Comparison of ENCODE assay signal across 2 cellular contexts in the genomic region with DNA sequence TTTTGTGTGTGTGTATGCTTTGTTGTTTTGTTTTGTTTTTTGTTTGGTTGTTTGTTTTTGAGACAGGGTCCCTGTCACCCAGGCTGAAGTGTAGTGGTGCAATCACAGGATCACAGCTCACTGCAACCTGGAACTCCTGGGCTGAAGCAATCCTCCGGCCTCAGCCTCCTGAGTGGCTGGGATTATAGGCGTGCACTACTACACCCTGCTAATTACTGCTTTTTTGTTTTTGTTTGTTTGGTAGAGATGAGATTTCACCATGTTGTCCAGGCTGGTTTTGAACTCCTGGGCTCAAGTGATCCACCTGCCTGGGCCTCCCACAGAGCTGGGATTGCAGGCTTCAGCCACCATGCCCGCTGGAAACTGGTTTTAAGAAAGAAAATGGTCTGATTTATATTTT.
TF ChIP-seq lines count a peak whose summit lies in the region.

No MANE protein-coding gene starts in this region.

TF ChIP-seq in A549, 52 proteins besides CTCF, POLR2A, EP300 and RAD21:
- no peak for TF ChIP-seq EHMT2 (IDR thresholded peaks at IDR 0.05; ENCODE audit: low read depth)
- no peak for TF ChIP-seq MAFK (IDR thresholded peaks at IDR 0.05; ENCODE audit: partially characterized antibody)
- no peak for TF ChIP-seq CBX8 (IDR thresholded peaks at IDR 0.05)
- TF ChIP-seq FOSL2 (IDR thresholded peaks at IDR 0.05): no peak
- TF ChIP-seq FOSL2 (CRISPR knock-in tag; IDR thresholded peaks at IDR 0.05): no peak
- no peak for TF ChIP-seq MYC (IDR thresholded peaks at IDR 0.05; ENCODE audit: borderline replicate concordance, low read length)
- TF ChIP-seq RFX5 (IDR thresholded peaks at IDR 0.05): no peak
- no peak for TF ChIP-seq HDAC2 (IDR thresholded peaks at IDR 0.05)
- TF ChIP-seq KDM5A (IDR thresholded peaks at IDR 0.05): no peak
- no peak for TF ChIP-seq FOXS1 (CRISPR knock-in tag; IDR thresholded peaks at IDR 0.05)
- no peak for TF ChIP-seq SMC3 (IDR thresholded peaks at IDR 0.05)
- TF ChIP-seq, protein P1, sequence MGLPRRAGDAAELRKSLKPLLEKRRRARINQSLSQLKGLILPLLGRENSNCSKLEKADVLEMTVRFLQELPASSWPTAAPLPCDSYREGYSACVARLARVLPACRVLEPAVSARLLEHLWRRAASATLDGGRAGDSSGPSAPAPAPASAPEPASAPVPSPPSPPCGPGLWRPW (IDR thresholded peaks at IDR 0.05): no peak
- no peak for TF ChIP-seq NFE2L2 (conservative IDR thresholded peaks at IDR 0.05; ENCODE audit: low read length)
- no peak for TF ChIP-seq JUNB (IDR thresholded peaks at IDR 0.05)
- TF ChIP-seq HOXB5 (CRISPR knock-in tag; IDR thresholded peaks at IDR 0.05): no peak
- TF ChIP-seq, protein P2, sequence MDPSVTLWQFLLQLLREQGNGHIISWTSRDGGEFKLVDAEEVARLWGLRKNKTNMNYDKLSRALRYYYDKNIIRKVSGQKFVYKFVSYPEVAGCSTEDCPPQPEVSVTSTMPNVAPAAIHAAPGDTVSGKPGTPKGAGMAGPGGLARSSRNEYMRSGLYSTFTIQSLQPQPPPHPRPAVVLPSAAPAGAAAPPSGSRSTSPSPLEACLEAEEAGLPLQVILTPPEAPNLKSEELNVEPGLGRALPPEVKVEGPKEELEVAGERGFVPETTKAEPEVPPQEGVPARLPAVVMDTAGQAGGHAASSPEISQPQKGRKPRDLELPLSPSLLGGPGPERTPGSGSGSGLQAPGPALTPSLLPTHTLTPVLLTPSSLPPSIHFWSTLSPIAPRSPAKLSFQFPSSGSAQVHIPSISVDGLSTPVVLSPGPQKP (IDR thresholded peaks at IDR 0.05; ENCODE audit: low read depth, low read length): no peak
- no peak for TF ChIP-seq RARB (CRISPR knock-in tag; IDR thresholded peaks at IDR 0.05)
- TF ChIP-seq, protein P3, sequence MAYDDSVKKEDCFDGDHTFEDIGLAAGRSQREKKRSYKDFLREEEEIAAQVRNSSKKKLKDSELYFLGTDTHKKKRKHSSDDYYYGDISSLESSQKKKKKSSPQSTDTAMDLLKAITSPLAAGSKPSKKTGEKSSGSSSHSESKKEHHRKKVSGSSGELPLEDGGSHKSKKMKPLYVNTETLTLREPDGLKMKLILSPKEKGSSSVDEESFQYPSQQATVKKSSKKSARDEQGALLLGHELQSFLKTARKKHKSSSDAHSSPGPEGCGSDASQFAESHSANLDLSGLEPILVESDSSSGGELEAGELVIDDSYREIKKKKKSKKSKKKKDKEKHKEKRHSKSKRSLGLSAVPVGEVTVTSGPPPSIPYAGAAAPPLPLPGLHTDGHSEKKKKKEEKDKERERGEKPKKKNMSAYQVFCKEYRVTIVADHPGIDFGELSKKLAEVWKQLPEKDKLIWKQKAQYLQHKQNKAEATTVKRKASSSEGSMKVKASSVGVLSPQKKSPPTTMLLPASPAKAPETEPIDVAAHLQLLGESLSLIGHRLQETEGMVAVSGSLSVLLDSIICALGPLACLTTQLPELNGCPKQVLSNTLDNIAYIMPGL (CRISPR knock-in tag; IDR thresholded peaks at IDR 0.05; ENCODE audit: borderline replicate concordance): no peak
- TF ChIP-seq, protein P4, sequence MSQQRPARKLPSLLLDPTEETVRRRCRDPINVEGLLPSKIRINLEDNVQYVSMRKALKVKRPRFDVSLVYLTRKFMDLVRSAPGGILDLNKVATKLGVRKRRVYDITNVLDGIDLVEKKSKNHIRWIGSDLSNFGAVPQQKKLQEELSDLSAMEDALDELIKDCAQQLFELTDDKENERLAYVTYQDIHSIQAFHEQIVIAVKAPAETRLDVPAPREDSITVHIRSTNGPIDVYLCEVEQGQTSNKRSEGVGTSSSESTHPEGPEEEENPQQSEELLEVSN (IDR thresholded peaks at IDR 0.05; ENCODE audit: borderline replicate concordance, low read depth): no peak
- no peak for TF ChIP-seq MAZ (IDR thresholded peaks at IDR 0.05; ENCODE audit: borderline replicate concordance, low read depth, low read length)
- TF ChIP-seq ZFP36 (IDR thresholded peaks at IDR 0.05; ENCODE audit: borderline replicate concordance, partially characterized antibody): no peak

TF ChIP-seq in H1, 55 proteins besides CTCF, POLR2A, EP300 and RAD21:
- TF ChIP-seq CBX5 (IDR thresholded peaks at IDR 0.05; ENCODE audit: low read depth, low read length) (no peak), KDM5A (IDR thresholded peaks at IDR 0.05; ENCODE audit: low read length) (no peak), KDM1A (IDR thresholded peaks at IDR 0.05; ENCODE audit: borderline replicate concordance, low read length) (no peak), SP4 (IDR thresholded peaks at IDR 0.05; ENCODE audit: low read length) (no peak), NANOG (IDR thresholded peaks at IDR 0.05; ENCODE audit: insufficient read depth, low read depth, low read length, poor library complexity, severe bottlenecking) (no peak), TEAD4 (IDR thresholded peaks at IDR 0.05; ENCODE audit: low read depth, low read length) (no peak), FOSL1 (IDR thresholded peaks at IDR 0.05; ENCODE audit: insufficient read depth, low read depth, low read length) (no peak), SIX5 (IDR thresholded peaks at IDR 0.05; ENCODE audit: low read depth, low read length) (no peak), BRCA1 (IDR thresholded peaks at IDR 0.05; ENCODE audit: low read depth, low read length) (no peak), JUND (IDR thresholded peaks at IDR 0.05; ENCODE audit: low read length) (no peak), EGR1 (IDR thresholded peaks at IDR 0.05; ENCODE audit: borderline replicate concordance, low read depth, low read length) (no peak), BACH1 (IDR thresholded peaks at IDR 0.05; ENCODE audit: low read length) (no peak), TAF1 (IDR thresholded peaks at IDR 0.05; ENCODE audit: low read depth, low read length) (no peak), SAP30 (IDR thresholded peaks at IDR 0.05; ENCODE audit: insufficient read depth, insufficient replicate concordance, low read length) (no peak), PHF8 (conservative IDR thresholded peaks at IDR 0.05; ENCODE audit: low read depth, low read length) (no peak)
- TF ChIP-seq, protein P5, sequence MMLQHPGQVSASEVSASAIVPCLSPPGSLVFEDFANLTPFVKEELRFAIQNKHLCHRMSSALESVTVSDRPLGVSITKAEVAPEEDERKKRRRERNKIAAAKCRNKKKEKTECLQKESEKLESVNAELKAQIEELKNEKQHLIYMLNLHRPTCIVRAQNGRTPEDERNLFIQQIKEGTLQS (IDR thresholded peaks at IDR 0.05; ENCODE audit: insufficient read depth, low read depth, low read length): no peak
